In the genomic region with DNA sequence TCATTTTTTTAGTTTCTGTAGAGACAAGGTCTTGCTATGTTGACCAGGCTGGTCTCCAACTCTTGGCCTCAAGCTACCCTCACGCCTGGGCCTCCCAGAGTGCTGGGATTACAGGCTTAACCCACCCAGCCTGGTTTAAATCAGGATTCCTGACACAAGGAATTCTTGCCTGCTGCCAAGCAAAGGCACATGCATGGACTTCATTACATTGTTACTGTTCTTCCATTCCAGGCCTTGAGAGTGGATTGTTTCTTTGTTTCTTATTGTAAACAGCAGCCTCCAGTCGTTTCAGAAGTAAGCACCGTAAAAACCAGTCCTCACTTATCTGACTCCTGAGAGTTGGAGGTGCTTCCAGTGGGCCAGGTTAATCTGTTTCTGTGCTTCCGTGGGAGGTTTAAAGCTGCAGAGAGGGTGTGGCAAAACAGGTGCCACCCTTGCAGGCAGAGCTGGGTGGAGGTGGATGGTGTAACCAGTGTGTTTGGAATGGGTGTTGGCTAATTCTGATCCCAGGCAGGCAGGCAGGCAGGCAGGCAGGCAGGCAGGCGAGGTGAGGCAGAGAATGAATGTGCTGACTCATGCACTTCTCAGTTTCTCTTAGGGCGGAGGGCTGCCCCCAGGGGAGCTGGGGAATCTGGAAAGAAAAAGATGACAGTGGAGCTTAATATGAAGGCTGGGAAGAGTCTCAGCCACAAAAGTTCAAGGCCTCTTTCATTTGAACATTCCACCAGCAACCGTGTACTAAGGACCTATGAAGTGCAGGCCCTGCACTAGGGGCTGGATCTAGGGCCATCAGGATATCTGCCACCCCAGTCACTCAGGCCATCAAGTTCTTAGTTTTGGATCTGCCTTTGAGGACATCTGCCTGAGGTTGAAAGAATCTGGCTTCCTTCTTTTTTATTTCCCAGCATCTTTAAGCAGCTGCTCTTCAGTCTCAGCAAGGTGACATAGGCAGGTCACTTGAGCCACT, we compare ENCODE assay signal across 8 cellular contexts. TPM values are rescaled to one million over a fixed set of nuclear protein-coding genes. Genes with fewer than 3 reads are reported as not detected.
A peak's percentile ranks its signal among the peaks of the same experiment; 100 is the strongest.
DNase-seq lines count a peak whose midpoint lies in the region; ATAC-seq, FAIRE-seq and TF ChIP-seq lines count a peak whose summit lies in the region.

No MANE protein-coding gene starts in this region.

- no peak for FAIRE-seq in frontal cortex (lab: Jason Lieb, UNC)

- H3K9me2 ChIP-seq in GM23248 (ENCODE audit: insufficient read depth) = no peaks in the 10 kb centered on the region

- no peak for TF ChIP-seq CTCF in esophagus squamous epithelium (IDR thresholded peaks at IDR 0.05)

- H4K20me1 ChIP-seq in GM23248 (ENCODE audit: insufficient read depth) = no peaks in the 10 kb centered on the region

- H3K27ac ChIP-seq in GM23248 = no peak overlapping the region
- H3K27ac ChIP-seq in esophagus squamous epithelium = peak overlapping the region; percentile 82 to 91 (median 86)

- H3K36me3 ChIP-seq in GM23248 (ENCODE audit: low read depth) = no peaks in the 10 kb centered on the region
- no peaks in the 10 kb centered on the region for H3K36me3 ChIP-seq in esophagus squamous epithelium

- peak in 1 of 4 donors; percentile 22 for TF ChIP-seq POLR2A in esophagus squamous epithelium (IDR thresholded peaks at IDR 0.05)

- peak; percentile 75 for DNase-seq in GM23248
- peak; percentile 69 for DNase-seq in NCI-H226
- DNase-seq in esophagus squamous epithelium (lab: John Stamatoyannopoulos, UW) = no peak
- peak; percentile 85 for DNase-seq in putamen (ENCODE audit: low spot score)
- no peak for DNase-seq in GDM1 (lab: John Stamatoyannopoulos, UW)
- DNase-seq in frontal cortex (ENCODE audit: low spot score in 2 of 2) = no peak
- no peak for DNase-seq in Kasumi-1 (lab: John Stamatoyannopoulos, UW)

- peak overlapping the region; percentile 38 for H3K4me2 ChIP-seq in GM23248 (ENCODE audit: unreplicated experiment)

- in situ Hi-C loops in GM23248 (cut with MboI) = no loop called here

- 13 to 16% methylated on average over 7 of the region's 7 CpGs for WGBS in GM23248 (ENCODE audit: low coverage in 1 of 2, low lambda C conversion rate in 2 of 2, missing lambda C conversion rate in 2 of 2), 2 experiments
- 13 to 26% methylated on average over 6 to 7 of the region's 7 CpGs for WGBS in esophagus squamous epithelium, 2 donors

- H3K79me2 ChIP-seq in GM23248 (ENCODE audit: insufficient read depth) = no peaks in the 10 kb centered on the region

- intact Hi-C loops in esophagus squamous epithelium (cut with DNase I) = no loop called here

- H3K27me3 ChIP-seq in GM23248 (replicated peaks; ENCODE audit: insufficient read depth) = no peaks in the 10 kb centered on the region
- no peaks in the 10 kb centered on the region for H3K27me3 ChIP-seq in esophagus squamous epithelium

- H3K4me3 ChIP-seq in GM23248 (no peak overlapping the region), esophagus squamous epithelium (no peak overlapping the region)

- no peak overlapping the region for H3K9ac ChIP-seq in GM23248

- H2AFZ ChIP-seq in GM23248 = 0 out of 2 replicates have a peak overlapping the region, but pooled peaks have one; percentile 5

- H3F3A ChIP-seq in GM23248 (ENCODE audit: insufficient read depth) = peaks cover 5% of the 10 kb centered on the region; the same call in 1 of the 2 replicates

- H3K9me3 ChIP-seq in GM23248 (ENCODE audit: low read depth) (no peaks in the 10 kb centered on the region), esophagus squamous epithelium (no peaks in the 10 kb centered on the region)

- peaks cover 23% of the 10 kb centered on the region for H3K4me1 ChIP-seq in GM23248 (ENCODE audit: insufficient read depth)
- peaks cover 21 to 65% (median 43%) of the 10 kb centered on the region in 3 donors for H3K4me1 ChIP-seq in esophagus squamous epithelium

- no peak for ATAC-seq in HG02973 (IDR thresholded peaks at IDR 0.05; ENCODE audit: unreplicated experiment)

RNA-seq across cellular contexts. Expression of a gene that starts 37.0 kb away (rescaled TPM):
- 5.4 and 8.9 TPM in 2 replicates for total RNA-seq in GM23248 (2014; rRNA removed; shearing (Covaris generic))
- polyA plus RNA-seq in GM23248 (2016; fragmentation: Nextera tagmentation; extraction: Ambion mirVana) = 8.8 and 9.9 TPM in 2 replicates
- 10 to 100 TPM; 35.7 to 95.4 (median 54.6) TPM for total RNA-seq in esophagus squamous epithelium
- total RNA-seq in frontal cortex = 0.41 TPM

RNA-seq across cellular contexts. Expression of a gene that starts 42.9 kb away (rescaled TPM):
- total RNA-seq in GM23248 (2014; rRNA removed; shearing (Covaris generic)) = 24.4 and 33.0 TPM in 2 replicates
- 3.3 and 4.5 TPM in 2 replicates for polyA plus RNA-seq in GM23248 (2016; fragmentation: Nextera tagmentation; extraction: Ambion mirVana)
- total RNA-seq in esophagus squamous epithelium (10 to 100 TPM in 1 of 4 donors, 1 to 10 TPM in 3; 1.8 to 14.7 (median 4.4) TPM), frontal cortex (19.6 TPM)

Comparison
In these comparisons a context has a peak if more than half of its experiments do, and no peak if none do; other contexts are left out.
1. DNase-seq: peak in GM23248 (single experiment), NCI-H226 (single experiment) and putamen (single experiment); none in esophagus squamous epithelium (single experiment), GDM1 (single experiment), frontal cortex (0 of 2) and Kasumi-1 (0 of 2).